In the genomic region with DNA sequence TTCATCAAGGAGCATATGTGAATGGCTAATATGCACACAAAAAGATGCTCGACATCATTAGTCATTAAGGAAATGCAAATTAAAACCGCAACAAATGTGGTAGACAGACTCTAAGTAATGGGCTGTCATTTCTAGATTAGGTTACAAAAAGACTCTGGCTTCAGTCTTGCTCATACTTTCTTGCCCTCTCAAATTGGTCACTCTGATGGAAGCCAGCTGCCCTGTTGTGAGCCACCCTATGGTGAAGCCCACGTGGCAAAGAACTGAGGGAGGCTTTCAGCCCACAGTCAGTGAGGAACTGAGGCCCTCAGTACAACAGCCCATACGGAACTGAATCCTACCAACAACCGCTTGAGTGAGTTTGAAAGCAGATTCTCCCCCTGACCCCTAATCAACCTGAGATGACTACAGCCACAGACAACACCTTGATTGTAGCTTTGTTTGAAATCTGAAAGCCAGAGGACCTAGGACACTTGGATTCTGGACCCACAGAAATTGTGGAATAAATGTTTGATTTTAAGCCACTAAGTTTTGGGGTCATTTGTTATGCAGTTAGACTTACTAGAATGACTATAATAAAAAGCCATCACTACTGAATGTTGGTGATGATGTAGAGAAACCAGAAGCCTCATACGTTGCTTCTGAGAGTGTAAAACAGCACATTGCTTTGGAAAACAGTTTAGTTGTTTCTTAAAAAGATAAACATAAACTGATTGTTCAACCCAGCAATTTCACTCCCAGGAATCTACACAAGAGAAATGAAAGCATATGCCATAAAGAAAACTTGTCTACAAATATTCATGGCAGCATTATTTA, we compare ENCODE assay signal across 1 cellular context.
TF ChIP-seq lines count a peak whose summit lies in the region.

No MANE protein-coding gene starts in this region.

TF ChIP-seq in GM12878, 131 proteins besides CTCF, POLR2A, EP300 and RAD21 (continues in another document):
- TF ChIP-seq, protein P1, sequence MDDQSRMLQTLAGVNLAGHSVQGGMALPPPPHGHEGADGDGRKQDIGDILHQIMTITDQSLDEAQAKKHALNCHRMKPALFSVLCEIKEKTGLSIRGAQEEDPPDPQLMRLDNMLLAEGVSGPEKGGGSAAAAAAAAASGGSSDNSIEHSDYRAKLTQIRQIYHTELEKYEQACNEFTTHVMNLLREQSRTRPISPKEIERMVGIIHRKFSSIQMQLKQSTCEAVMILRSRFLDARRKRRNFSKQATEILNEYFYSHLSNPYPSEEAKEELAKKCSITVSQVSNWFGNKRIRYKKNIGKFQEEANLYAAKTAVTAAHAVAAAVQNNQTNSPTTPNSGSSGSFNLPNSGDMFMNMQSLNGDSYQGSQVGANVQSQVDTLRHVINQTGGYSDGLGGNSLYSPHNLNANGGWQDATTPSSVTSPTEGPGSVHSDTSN (IDR thresholded peaks at IDR 0.05; ENCODE audit: insufficient replicate concordance, low read depth, low read length), result peak; percentile 79
- TF ChIP-seq SMC3 (IDR thresholded peaks at IDR 0.05; ENCODE audit: borderline replicate concordance, low read length), result no peak
- TF ChIP-seq ESRRA (IDR thresholded peaks at IDR 0.05; ENCODE audit: low read length), result no peak
- TF ChIP-seq SRF (IDR thresholded peaks at IDR 0.05; ENCODE audit: low read depth in 2 of 2, low read length in 2 of 2), result peak in 1 of 2 experiments; percentile 55; a peak in 1 of 4 replicates
- TF ChIP-seq CBFB (IDR thresholded peaks at IDR 0.05; ENCODE audit: low read depth), result peak; percentile 75
- peak; percentile 68 to 84 for TF ChIP-seq IKZF2 (IDR thresholded peaks at IDR 0.05)
- peak; percentile 77 for TF ChIP-seq ATF7 (IDR thresholded peaks at IDR 0.05; ENCODE audit: low read depth)
- TF ChIP-seq, protein P2, sequence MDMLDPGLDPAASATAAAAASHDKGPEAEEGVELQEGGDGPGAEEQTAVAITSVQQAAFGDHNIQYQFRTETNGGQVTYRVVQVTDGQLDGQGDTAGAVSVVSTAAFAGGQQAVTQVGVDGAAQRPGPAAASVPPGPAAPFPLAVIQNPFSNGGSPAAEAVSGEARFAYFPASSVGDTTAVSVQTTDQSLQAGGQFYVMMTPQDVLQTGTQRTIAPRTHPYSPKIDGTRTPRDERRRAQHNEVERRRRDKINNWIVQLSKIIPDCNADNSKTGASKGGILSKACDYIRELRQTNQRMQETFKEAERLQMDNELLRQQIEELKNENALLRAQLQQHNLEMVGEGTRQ (IDR thresholded peaks at IDR 0.05; ENCODE audit: borderline replicate concordance, low read depth, low read length), result no peak; the same call in 1 of the 2 replicates
- TF ChIP-seq SMARCA5 (IDR thresholded peaks at IDR 0.05), result no peak
- TF ChIP-seq MYC (IDR thresholded peaks at IDR 0.05; ENCODE audit: insufficient read depth, insufficient read length, insufficient replicate concordance, low read length, severe bottlenecking), result no peak
- TF ChIP-seq TBL1XR1 (IDR thresholded peaks at IDR 0.05; ENCODE audit: low read depth, low read length), result peak; percentile 74; the same call in 1 of the 2 replicates
- no peak for TF ChIP-seq CBX3 (IDR thresholded peaks at IDR 0.05; ENCODE audit: borderline replicate concordance, low read depth)
- TF ChIP-seq NR2C1 (IDR thresholded peaks at IDR 0.05), result no peak
- no peak for TF ChIP-seq EZH2 (IDR thresholded peaks at IDR 0.05; ENCODE audit: borderline replicate concordance, control insufficient read depth, low read depth, low read length)
- no peak for TF ChIP-seq RCOR1 (conservative IDR thresholded peaks at IDR 0.05; ENCODE audit: low read depth, low read length)
- TF ChIP-seq IRF4 (IDR thresholded peaks at IDR 0.05; ENCODE audit: low read depth, low read length), result peak; percentile 87
- peak; percentile 97 for TF ChIP-seq TCF3 (IDR thresholded peaks at IDR 0.05; ENCODE audit: borderline replicate concordance, insufficient read depth, low read depth, low read length)
- peak; percentile 87 for TF ChIP-seq CREM (IDR thresholded peaks at IDR 0.05; ENCODE audit: low read depth)
- TF ChIP-seq, protein P3, sequence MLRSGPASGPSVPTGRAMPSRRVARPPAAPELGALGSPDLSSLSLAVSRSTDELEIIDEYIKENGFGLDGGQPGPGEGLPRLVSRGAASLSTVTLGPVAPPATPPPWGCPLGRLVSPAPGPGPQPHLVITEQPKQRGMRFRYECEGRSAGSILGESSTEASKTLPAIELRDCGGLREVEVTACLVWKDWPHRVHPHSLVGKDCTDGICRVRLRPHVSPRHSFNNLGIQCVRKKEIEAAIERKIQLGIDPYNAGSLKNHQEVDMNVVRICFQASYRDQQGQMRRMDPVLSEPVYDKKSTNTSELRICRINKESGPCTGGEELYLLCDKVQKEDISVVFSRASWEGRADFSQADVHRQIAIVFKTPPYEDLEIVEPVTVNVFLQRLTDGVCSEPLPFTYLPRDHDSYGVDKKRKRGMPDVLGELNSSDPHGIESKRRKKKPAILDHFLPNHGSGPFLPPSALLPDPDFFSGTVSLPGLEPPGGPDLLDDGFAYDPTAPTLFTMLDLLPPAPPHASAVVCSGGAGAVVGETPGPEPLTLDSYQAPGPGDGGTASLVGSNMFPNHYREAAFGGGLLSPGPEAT (IDR thresholded peaks at IDR 0.05; ENCODE audit: low read depth), result no peak
- TF ChIP-seq, protein P4, sequence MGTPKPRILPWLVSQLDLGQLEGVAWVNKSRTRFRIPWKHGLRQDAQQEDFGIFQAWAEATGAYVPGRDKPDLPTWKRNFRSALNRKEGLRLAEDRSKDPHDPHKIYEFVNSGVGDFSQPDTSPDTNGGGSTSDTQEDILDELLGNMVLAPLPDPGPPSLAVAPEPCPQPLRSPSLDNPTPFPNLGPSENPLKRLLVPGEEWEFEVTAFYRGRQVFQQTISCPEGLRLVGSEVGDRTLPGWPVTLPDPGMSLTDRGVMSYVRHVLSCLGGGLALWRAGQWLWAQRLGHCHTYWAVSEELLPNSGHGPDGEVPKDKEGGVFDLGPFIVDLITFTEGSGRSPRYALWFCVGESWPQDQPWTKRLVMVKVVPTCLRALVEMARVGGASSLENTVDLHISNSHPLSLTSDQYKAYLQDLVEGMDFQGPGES (IDR thresholded peaks at IDR 0.05), result no peak
- no peak; the same call in none of the 2 replicates for TF ChIP-seq ZBED1 (IDR thresholded peaks at IDR 0.05; ENCODE audit: borderline replicate concordance)
- peak; percentile 74 to 76 for TF ChIP-seq BHLHE40 (IDR thresholded peaks at IDR 0.05; ENCODE audit: borderline replicate concordance in 1 of 2, low read depth in 2 of 2, low read length in 1 of 2)
- TF ChIP-seq, protein P5, sequence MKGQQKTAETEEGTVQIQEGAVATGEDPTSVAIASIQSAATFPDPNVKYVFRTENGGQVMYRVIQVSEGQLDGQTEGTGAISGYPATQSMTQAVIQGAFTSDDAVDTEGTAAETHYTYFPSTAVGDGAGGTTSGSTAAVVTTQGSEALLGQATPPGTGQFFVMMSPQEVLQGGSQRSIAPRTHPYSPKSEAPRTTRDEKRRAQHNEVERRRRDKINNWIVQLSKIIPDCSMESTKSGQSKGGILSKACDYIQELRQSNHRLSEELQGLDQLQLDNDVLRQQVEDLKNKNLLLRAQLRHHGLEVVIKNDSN (IDR thresholded peaks at IDR 0.05; ENCODE audit: borderline replicate concordance, extremely low read length, insufficient read depth, low read depth, low read length), result no peak
- no peak for TF ChIP-seq TAF1 (IDR thresholded peaks at IDR 0.05; ENCODE audit: borderline replicate concordance, low read depth, low read length)
- TF ChIP-seq NR2F1 (conservative IDR thresholded peaks at IDR 0.05), result peak; percentile 78
- TF ChIP-seq SREBF2 (IDR thresholded peaks at IDR 0.05; ENCODE audit: low read length), result no peak
- peak; percentile 86 for TF ChIP-seq EED (IDR thresholded peaks at IDR 0.05; ENCODE audit: low read depth)
- no peak for TF ChIP-seq HDGF (IDR thresholded peaks at IDR 0.05)
- TF ChIP-seq BMI1 (IDR thresholded peaks at IDR 0.05; ENCODE audit: borderline replicate concordance), result peak; percentile 65
- TF ChIP-seq MTA3 (IDR thresholded peaks at IDR 0.05; ENCODE audit: borderline replicate concordance, low read length), result peak; percentile 70; the same call in 1 of the 2 replicates
- peak; percentile 90 for TF ChIP-seq FOXM1 (IDR thresholded peaks at IDR 0.05; ENCODE audit: low read depth, low read length)
- TF ChIP-seq ZNF217 (IDR thresholded peaks at IDR 0.05), result peak; percentile 82
- 0 out of 2 replicates have a peak, but pooled peaks have one; percentile 49 for TF ChIP-seq YY1 (IDR thresholded peaks at IDR 0.05; ENCODE audit: low read depth, low read length)
- TF ChIP-seq CBX5 (IDR thresholded peaks at IDR 0.05; ENCODE audit: low read depth), result peak; percentile 62; the same call in 1 of the 2 replicates
- 0 out of 2 replicates have a peak, but pooled peaks have one; percentile 56 for TF ChIP-seq NBN (IDR thresholded peaks at IDR 0.05)
- TF ChIP-seq, protein P6, sequence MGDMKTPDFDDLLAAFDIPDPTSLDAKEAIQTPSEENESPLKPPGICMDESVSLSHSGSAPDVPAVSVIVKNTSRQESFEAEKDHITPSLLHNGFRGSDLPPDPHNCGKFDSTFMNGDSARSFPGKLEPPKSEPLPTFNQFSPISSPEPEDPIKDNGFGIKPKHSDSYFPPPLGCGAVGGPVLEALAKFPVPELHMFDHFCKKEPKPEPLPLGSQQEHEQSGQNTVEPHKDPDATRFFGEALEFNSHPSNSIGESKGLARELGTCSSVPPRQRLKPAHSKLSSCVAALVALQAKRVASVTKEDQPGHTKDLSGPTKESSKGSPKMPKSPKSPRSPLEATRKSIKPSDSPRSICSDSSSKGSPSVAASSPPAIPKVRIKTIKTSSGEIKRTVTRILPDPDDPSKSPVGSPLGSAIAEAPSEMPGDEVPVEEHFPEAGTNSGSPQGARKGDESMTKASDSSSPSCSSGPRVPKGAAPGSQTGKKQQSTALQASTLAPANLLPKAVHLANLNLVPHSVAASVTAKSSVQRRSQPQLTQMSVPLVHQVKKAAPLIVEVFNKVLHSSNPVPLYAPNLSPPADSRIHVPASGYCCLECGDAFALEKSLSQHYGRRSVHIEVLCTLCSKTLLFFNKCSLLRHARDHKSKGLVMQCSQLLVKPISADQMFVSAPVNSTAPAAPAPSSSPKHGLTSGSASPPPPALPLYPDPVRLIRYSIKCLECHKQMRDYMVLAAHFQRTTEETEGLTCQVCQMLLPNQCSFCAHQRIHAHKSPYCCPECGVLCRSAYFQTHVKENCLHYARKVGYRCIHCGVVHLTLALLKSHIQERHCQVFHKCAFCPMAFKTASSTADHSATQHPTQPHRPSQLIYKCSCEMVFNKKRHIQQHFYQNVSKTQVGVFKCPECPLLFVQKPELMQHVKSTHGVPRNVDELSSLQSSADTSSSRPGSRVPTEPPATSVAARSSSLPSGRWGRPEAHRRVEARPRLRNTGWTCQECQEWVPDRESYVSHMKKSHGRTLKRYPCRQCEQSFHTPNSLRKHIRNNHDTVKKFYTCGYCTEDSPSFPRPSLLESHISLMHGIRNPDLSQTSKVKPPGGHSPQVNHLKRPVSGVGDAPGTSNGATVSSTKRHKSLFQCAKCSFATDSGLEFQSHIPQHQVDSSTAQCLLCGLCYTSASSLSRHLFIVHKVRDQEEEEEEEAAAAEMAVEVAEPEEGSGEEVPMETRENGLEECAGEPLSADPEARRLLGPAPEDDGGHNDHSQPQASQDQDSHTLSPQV (IDR thresholded peaks at IDR 0.05), result no peak
- no peak for TF ChIP-seq ZNF622 (IDR thresholded peaks at IDR 0.05)
- TF ChIP-seq PML (IDR thresholded peaks at IDR 0.05; ENCODE audit: low read length), result 0 out of 2 replicates have a peak, but pooled peaks have one; percentile 60
- peak; percentile 99 for TF ChIP-seq SPI1 (IDR thresholded peaks at IDR 0.05; ENCODE audit: borderline replicate concordance, insufficient read depth, low read depth, low read length)
- TF ChIP-seq SUPT20H (IDR thresholded peaks at IDR 0.05; ENCODE audit: borderline replicate concordance, control insufficient read depth, low read depth, low read length), result no peak
- peak; percentile 61 for TF ChIP-seq MEF2B (IDR thresholded peaks at IDR 0.05; ENCODE audit: partially characterized antibody, poor library complexity, severe bottlenecking)
- TF ChIP-seq MXI1 (IDR thresholded peaks at IDR 0.05; ENCODE audit: low read depth, low read length), result peak; percentile 38; the same call in 1 of the 2 replicates
- peak; percentile 38; the same call in 1 of the 2 replicates for TF ChIP-seq ZNF207 (IDR thresholded peaks at IDR 0.05; ENCODE audit: borderline replicate concordance)
- TF ChIP-seq ZNF24 (IDR thresholded peaks at IDR 0.05), result peak; percentile 67
- TF ChIP-seq JUNB (IDR thresholded peaks at IDR 0.05), result peak; percentile 92
- peak; percentile 28; the same call in 1 of the 2 replicates for TF ChIP-seq CHD2 (IDR thresholded peaks at IDR 0.05; ENCODE audit: borderline replicate concordance, low read depth, low read length)
- TF ChIP-seq CREB1 (IDR thresholded peaks at IDR 0.05; ENCODE audit: low read depth), result peak; percentile 76
- TF ChIP-seq LARP7 (IDR thresholded peaks at IDR 0.05), result no peak
- TF ChIP-seq NR2C2 (IDR thresholded peaks at IDR 0.05; ENCODE audit: borderline replicate concordance, control insufficient read depth, insufficient read length, low read depth), result no peak
- TF ChIP-seq MTA2 (IDR thresholded peaks at IDR 0.05; ENCODE audit: low read depth), result peak; percentile 94
- TF ChIP-seq, protein P7, sequence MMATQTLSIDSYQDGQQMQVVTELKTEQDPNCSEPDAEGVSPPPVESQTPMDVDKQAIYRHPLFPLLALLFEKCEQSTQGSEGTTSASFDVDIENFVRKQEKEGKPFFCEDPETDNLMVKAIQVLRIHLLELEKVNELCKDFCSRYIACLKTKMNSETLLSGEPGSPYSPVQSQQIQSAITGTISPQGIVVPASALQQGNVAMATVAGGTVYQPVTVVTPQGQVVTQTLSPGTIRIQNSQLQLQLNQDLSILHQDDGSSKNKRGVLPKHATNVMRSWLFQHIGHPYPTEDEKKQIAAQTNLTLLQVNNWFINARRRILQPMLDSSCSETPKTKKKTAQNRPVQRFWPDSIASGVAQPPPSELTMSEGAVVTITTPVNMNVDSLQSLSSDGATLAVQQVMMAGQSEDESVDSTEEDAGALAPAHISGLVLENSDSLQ (IDR thresholded peaks at IDR 0.05), result peak; percentile 85
- TF ChIP-seq, protein P8, sequence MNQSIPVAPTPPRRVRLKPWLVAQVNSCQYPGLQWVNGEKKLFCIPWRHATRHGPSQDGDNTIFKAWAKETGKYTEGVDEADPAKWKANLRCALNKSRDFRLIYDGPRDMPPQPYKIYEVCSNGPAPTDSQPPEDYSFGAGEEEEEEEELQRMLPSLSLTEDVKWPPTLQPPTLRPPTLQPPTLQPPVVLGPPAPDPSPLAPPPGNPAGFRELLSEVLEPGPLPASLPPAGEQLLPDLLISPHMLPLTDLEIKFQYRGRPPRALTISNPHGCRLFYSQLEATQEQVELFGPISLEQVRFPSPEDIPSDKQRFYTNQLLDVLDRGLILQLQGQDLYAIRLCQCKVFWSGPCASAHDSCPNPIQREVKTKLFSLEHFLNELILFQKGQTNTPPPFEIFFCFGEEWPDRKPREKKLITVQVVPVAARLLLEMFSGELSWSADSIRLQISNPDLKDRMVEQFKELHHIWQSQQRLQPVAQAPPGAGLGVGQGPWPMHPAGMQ (IDR thresholded peaks at IDR 0.05; ENCODE audit: borderline replicate concordance), result no peak
- TF ChIP-seq ZZZ3 (IDR thresholded peaks at IDR 0.05; ENCODE audit: control insufficient read depth, insufficient read length, low read depth), result no peak
- TF ChIP-seq PAX5 (IDR thresholded peaks at IDR 0.05; ENCODE audit: borderline replicate concordance, low read depth, low read length), result peak; percentile 92
- TF ChIP-seq CHD4 (IDR thresholded peaks at IDR 0.05), result 0 out of 2 replicates have a peak, but pooled peaks have one; percentile 63
- peak; percentile 35 for TF ChIP-seq KLF5 (IDR thresholded peaks at IDR 0.05; ENCODE audit: partially characterized antibody)
- peak; percentile 59 for TF ChIP-seq SP1 (IDR thresholded peaks at IDR 0.05; ENCODE audit: low read depth, low read length)
- peak; percentile 99 for TF ChIP-seq TCF12 (IDR thresholded peaks at IDR 0.05; ENCODE audit: low read depth, low read length)
- TF ChIP-seq RBBP5 (conservative IDR thresholded peaks at IDR 0.05), result no peak
